ENCODE assay signal across 22 cellular contexts in the genomic region with DNA sequence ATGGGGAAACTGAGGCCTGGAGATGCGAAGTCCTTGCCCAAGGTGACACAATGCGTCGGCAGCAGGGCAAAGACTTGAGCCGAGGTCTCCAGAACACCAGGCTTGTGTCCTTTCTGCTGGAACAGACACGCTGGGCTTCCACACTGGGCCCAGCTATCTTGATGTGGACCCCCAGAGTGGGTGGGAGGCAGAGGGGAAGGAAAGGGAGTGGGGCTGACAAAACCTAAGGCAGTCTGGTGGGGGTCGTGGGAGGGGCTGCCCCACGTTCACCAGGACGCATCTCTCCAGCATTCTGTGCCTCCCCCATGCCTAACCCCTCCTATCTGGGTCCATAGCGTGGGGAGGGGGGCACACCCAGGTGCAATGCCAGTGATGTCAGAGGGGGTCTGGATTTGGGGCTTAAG.
DNase-seq lines count a peak whose midpoint lies in the region; ATAC-seq and TF ChIP-seq lines count a peak whose summit lies in the region.
"Had no signal": no experiment of that assay in that cellular context is flagged by ENCODE, and none has a peak within 500 bp of the region (broad histone marks: within the 10 kb centered on the region; RNA-seq: fewer than 3 reads in every experiment).

No MANE protein-coding gene starts in this region.

- no peak overlapping the region for H3K27ac Mint-ChIP-seq in stimulated activated effector memory CD8-positive, alpha-beta T cell treated with anti-CD3 and anti-CD28 coated beads, Interleukin-12 subunit alpha, Interleukin-12 subunit beta, amount 100 ng/mL, for 72 hours
- H3K27ac Mint-ChIP-seq: activated CD8-positive, alpha-beta T cell treated with anti-CD3 and anti-CD28 coated beads for 36 hours; activated naive CD8-positive, alpha-beta T cell treated with anti-CD3 and anti-CD28 coated beads, Interleukin-2, amount 10 ng/mL, durations not matched to agents 7 days and 5 days; CD4-positive, alpha-beta memory T cell; mesothelial cell of epicardium; naive thymus-derived CD8-positive, alpha-beta T cell had no signal

- H3K27ac ChIP-seq in coronary artery = no peak overlapping the region
- H3K27ac ChIP-seq in rectal smooth muscle tissue (ENCODE audit: low read depth, low read length) = peak overlapping the region; percentile 39
- H3K27ac ChIP-seq: ovary had no signal

- H3K4me3 ChIP-seq in coronary artery (no peak overlapping the region), rectal smooth muscle tissue (ENCODE audit: low read length) (no peak overlapping the region)
- H3K4me3 ChIP-seq: dorsolateral prefrontal cortex, ovary, stomach, tibial nerve had no signal

- H3K9me3 Mint-ChIP-seq in stimulated activated effector memory CD8-positive, alpha-beta T cell treated with anti-CD3 and anti-CD28 coated beads, Interleukin-12 subunit alpha, Interleukin-12 subunit beta, amount 100 ng/mL, for 72 hours = no peaks in the 10 kb centered on the region
- H3K9me3 Mint-ChIP-seq: activated CD8-positive, alpha-beta T cell treated with anti-CD3 and anti-CD28 coated beads for 36 hours; activated naive CD8-positive, alpha-beta T cell treated with anti-CD3 and anti-CD28 coated beads, Interleukin-2, amount 10 ng/mL, durations not matched to agents 7 days and 5 days; CD4-positive, alpha-beta memory T cell; central memory CD8-positive, alpha-beta T cell; mesothelial cell of epicardium; naive thymus-derived CD8-positive, alpha-beta T cell had no signal

- H3K36me3 ChIP-seq in rectal smooth muscle tissue (ENCODE audit: control insufficient read depth, insufficient read depth, low read length) = peaks cover 5% of the 10 kb centered on the region
- H3K36me3 ChIP-seq: ovary had no signal

- no peak overlapping the region for H3K4me3 Mint-ChIP-seq in stimulated activated effector memory CD8-positive, alpha-beta T cell treated with anti-CD3 and anti-CD28 coated beads, Interleukin-12 subunit alpha, Interleukin-12 subunit beta, amount 100 ng/mL, for 72 hours
- H3K4me3 Mint-ChIP-seq: activated CD8-positive, alpha-beta T cell treated with anti-CD3 and anti-CD28 coated beads for 36 hours; activated naive CD8-positive, alpha-beta T cell treated with anti-CD3 and anti-CD28 coated beads, Interleukin-2, amount 10 ng/mL, durations not matched to agents 7 days and 5 days; CD4-positive, alpha-beta memory T cell; central memory CD8-positive, alpha-beta T cell; mesothelial cell of epicardium; naive thymus-derived CD8-positive, alpha-beta T cell had no signal

- POLR2A ChIA-PET in GM10248 (lab: Yijun Ruan, JAX) = no interaction called here

- CTCF ChIA-PET in GM10248 (lab: Yijun Ruan, JAX) = interaction anchor here (1.2 kb wide), 1 partner anchor 82 kb away, joined by 3 read pairs; no protein-coding TSS in a partner anchor

- no peaks in the 10 kb centered on the region for H3K4me1 Mint-ChIP-seq in stimulated activated effector memory CD8-positive, alpha-beta T cell treated with anti-CD3 and anti-CD28 coated beads, Interleukin-12 subunit alpha, Interleukin-12 subunit beta, amount 100 ng/mL, for 72 hours
- H3K4me1 Mint-ChIP-seq: activated naive CD8-positive, alpha-beta T cell treated with anti-CD3 and anti-CD28 coated beads, Interleukin-2, amount 10 ng/mL, durations not matched to agents 7 days and 5 days; central memory CD8-positive, alpha-beta T cell had no signal

- H3K27me3 ChIP-seq in rectal smooth muscle tissue (ENCODE audit: control insufficient read depth, insufficient read depth, low read length) = no peaks in the 10 kb centered on the region
- H3K27me3 ChIP-seq: dorsolateral prefrontal cortex, ovary, stomach, tibial nerve had no signal

- ATAC-seq in GM21723 (IDR thresholded peaks at IDR 0.05; ENCODE audit: unreplicated experiment) = no peak
- ATAC-seq in stimulated activated effector memory CD8-positive, alpha-beta T cell treated with anti-CD3 and anti-CD28 coated beads, Interleukin-12 subunit alpha, Interleukin-12 subunit beta, amount 100 ng/mL, for 72 hours = no peak
- ATAC-seq: activated CD8-positive, alpha-beta T cell treated with anti-CD3 and anti-CD28 coated beads for 36 hours; naive thymus-derived CD8-positive, alpha-beta T cell; right cardiac atrium had no signal

- no peak for TF ChIP-seq CTCF in GM10248 (IDR thresholded peaks at IDR 0.05; ENCODE audit: control extremely low read depth, extremely low read depth, low read depth, missing control alignments)
- TF ChIP-seq CTCF in coronary artery (IDR thresholded peaks at IDR 0.05) = no peak

- no peaks in the 10 kb centered on the region for H3K36me3 Mint-ChIP-seq in stimulated activated effector memory CD8-positive, alpha-beta T cell treated with anti-CD3 and anti-CD28 coated beads, Interleukin-12 subunit alpha, Interleukin-12 subunit beta, amount 100 ng/mL, for 72 hours
- H3K36me3 Mint-ChIP-seq: activated naive CD8-positive, alpha-beta T cell treated with anti-CD3 and anti-CD28 coated beads, Interleukin-2, amount 10 ng/mL, durations not matched to agents 7 days and 5 days; CD4-positive, alpha-beta memory T cell; mesothelial cell of epicardium; naive thymus-derived CD8-positive, alpha-beta T cell had no signal

- no peak overlapping the region for H3K9ac ChIP-seq in rectal smooth muscle tissue (ENCODE audit: low read length)

- DNase-seq in activated CD4-positive, alpha-beta T cell treated with anti-CD3 and anti-CD28 coated beads for 48 hours = peak; percentile 1
- no peak for DNase-seq in activated CD4-positive, alpha-beta T cell treated with anti-CD3 and anti-CD28 coated beads for 4 hours
- peak; percentile 15 for DNase-seq in GM10248 (ENCODE audit: extremely low spot score)
- DNase-seq in coronary artery (ENCODE audit: low spot score) = peak; percentile 64
- DNase-seq in OCI-M2 (lab: John Stamatoyannopoulos, UW; ENCODE audit: unreplicated experiment) = no peak
- no peak for DNase-seq in stimulated activated effector memory CD8-positive, alpha-beta T cell treated with anti-CD3 and anti-CD28 coated beads, Interleukin-12 subunit alpha, Interleukin-12 subunit beta, amount 100 ng/mL, for 72 hours (ENCODE audit: low spot score in 2 of 2)
- DNase-seq: activated CD8-positive, alpha-beta T cell treated with anti-CD3 and anti-CD28 coated beads for 36 hours; AML-193; CD4-positive, alpha-beta memory T cell; NCI-H2081 treated with DMSO at 0.1 percent for 48 hours; NCI-H446; stomach had no signal

- H3K4me1 ChIP-seq in rectal smooth muscle tissue (ENCODE audit: control insufficient read depth, insufficient read depth, low read length) = peaks cover 43% of the 10 kb centered on the region

Comparison
In these comparisons a context has a peak if more than half of its experiments do, and no peak if none do; other contexts are left out.
1. DNase-seq: peak in activated CD4-positive, alpha-beta T cell treated with anti-CD3 and anti-CD28 coated beads for 48 hours (single experiment), GM10248 (single experiment) and coronary artery (single experiment); none in activated CD4-positive, alpha-beta T cell treated with anti-CD3 and anti-CD28 coated beads for 4 hours (0 of 2), OCI-M2 (single experiment) and stimulated activated effector memory CD8-positive, alpha-beta T cell treated with anti-CD3 and anti-CD28 coated beads, Interleukin-12 subunit alpha, Interleukin-12 subunit beta, amount 100 ng/mL, for 72 hours (0 of 2).